Comparison of ENCODE assay signal across 8 cellular contexts in genomic region chr17:2029911-2030778, GRCh38. TPM values are rescaled to one million over a fixed set of nuclear protein-coding genes. Genes with fewer than 3 reads are reported as not detected.
A peak's percentile ranks its signal among the peaks of the same experiment; 100 is the strongest.
DNase-seq lines count a peak whose midpoint lies in the region; ATAC-seq and TF ChIP-seq lines count a peak whose summit lies in the region.

TSS of gene DPH1 (plus strand) at chr17:2030153. CDS start at chr17:2030170, 17 bp downstream.

- H3K36me3 Mint-ChIP-seq in T-helper 1 cell treated with Interleukin-12 subunit alpha and Interleukin-12 subunit beta and Interleukin-4 antibody, amounts not matched to agents 30 μg/mL and 1 μg/mL, for 36 hours (ENCODE audit: low read depth), result no peaks in the 10 kb centered on the region

- peaks cover 51% of the 10 kb centered on the region for H3K4me1 ChIP-seq in left ventricle myocardium inferior
- no peaks in the 10 kb centered on the region for H3K4me1 ChIP-seq in prostate gland (replicated peaks)
- peaks cover 5% of the 10 kb centered on the region for H3K4me1 ChIP-seq in urinary bladder (ENCODE audit: insufficient read depth)

- peak; percentile 69 for ATAC-seq in HG02623 (IDR thresholded peaks at IDR 0.05; ENCODE audit: unreplicated experiment)

- TF ChIP-seq POLR2A in prostate gland (IDR thresholded peaks at IDR 0.05), result peak; percentile 47

- no peaks in the 10 kb centered on the region for H3K9me3 Mint-ChIP-seq in T-helper 1 cell treated with Interleukin-12 subunit alpha and Interleukin-12 subunit beta and Interleukin-4 antibody, amounts not matched to agents 30 μg/mL and 1 μg/mL, for 36 hours

- H3K9me3 ChIP-seq in left ventricle myocardium inferior (replicated peaks), result no peaks in the 10 kb centered on the region
- no peaks in the 10 kb centered on the region for H3K9me3 ChIP-seq in prostate gland

- peaks cover 18% of the 10 kb centered on the region for H3K4me1 Mint-ChIP-seq in T-helper 1 cell treated with Interleukin-12 subunit alpha and Interleukin-12 subunit beta and Interleukin-4 antibody, amounts not matched to agents 30 μg/mL and 1 μg/mL, for 36 hours (ENCODE audit: low read depth)

- H3K27me3 ChIP-seq in GM06990 (replicated peaks; ENCODE audit: control insufficient read depth, insufficient read depth, low read length), result peaks cover 4% of the 10 kb centered on the region
- peaks cover 38% of the 10 kb centered on the region for H3K27me3 ChIP-seq in left ventricle myocardium inferior (ENCODE audit: low read depth)
- no peaks in the 10 kb centered on the region for H3K27me3 ChIP-seq in prostate gland (replicated peaks; ENCODE audit: insufficient read depth)

- H3K27me3 Mint-ChIP-seq in T-helper 1 cell treated with Interleukin-12 subunit alpha and Interleukin-12 subunit beta and Interleukin-4 antibody, amounts not matched to agents 30 μg/mL and 1 μg/mL, for 36 hours (ENCODE audit: low read depth), result peaks cover 38% of the 10 kb centered on the region

- H3K36me3 ChIP-seq in GM06990 (ENCODE audit: control insufficient read depth, insufficient read depth, low read length) (no peaks in the 10 kb centered on the region), left ventricle myocardium inferior (peaks cover 5% of the 10 kb centered on the region), prostate gland (peaks cover 0 to 9% of the 10 kb centered on the region in 2 donors), urinary bladder (ENCODE audit: insufficient read depth) (no peaks in the 10 kb centered on the region)

- peak within 1 kb of the TSS; percentile 69 for H3K27ac Mint-ChIP-seq in T-helper 1 cell treated with Interleukin-12 subunit alpha and Interleukin-12 subunit beta and Interleukin-4 antibody, amounts not matched to agents 30 μg/mL and 1 μg/mL, for 36 hours

- TF ChIP-seq CTCF in GM06990 (IDR thresholded peaks at IDR 0.05; ENCODE audit: insufficient read depth, low read length, poor library complexity, severe bottlenecking) (no peak), left ventricle myocardium inferior (IDR thresholded peaks at IDR 0.05; ENCODE audit: borderline replicate concordance) (no peak), prostate gland (IDR thresholded peaks at IDR 0.05) (peak in 2 of 4 experiments; percentile 26 to 34)

- H3K27ac ChIP-seq in left ventricle myocardium inferior (replicated peaks) (peak within 1 kb of the TSS; percentile 78), prostate gland (peak within 1 kb of the TSS; percentile 61 to 62), urinary bladder (ENCODE audit: low read depth) (no peak within 1 kb of the TSS)

- intact Hi-C loops in left ventricle myocardium inferior (cut with micrococcal nuclease) (loop anchor here (10.0 kb wide), 1 partner anchor 115 kb away; no protein-coding TSS in a partner anchor), prostate gland (cut with DNase I) (loop anchor here (5.0 kb wide), 1 partner anchor 308 kb away; the partner anchor contains the start of gene WDR81)

- DNase-seq in GM06990 (ENCODE audit: extremely low read depth, insufficient read length) (peak; percentile 84), NCI-H146 (lab: John Stamatoyannopoulos, UW) (peak; percentile 87), amniotic stem cell (lab: John Stamatoyannopoulos, UW) (peak; percentile 85), left ventricle myocardium inferior (peak; percentile 87), prostate gland (ENCODE audit: low spot score) (peak; percentile 86)

- H3K4me3 ChIP-seq in GM06990 (replicated peaks; ENCODE audit: low read depth, low read length) (peak within 1 kb of the TSS; percentile 96), left ventricle myocardium inferior (peak within 1 kb of the TSS; percentile 98), prostate gland (peak within 1 kb of the TSS; percentile 82 to 84), urinary bladder (ENCODE audit: low read depth, low read length) (peak within 1 kb of the TSS; percentile 72)

- H3K4me3 Mint-ChIP-seq in T-helper 1 cell treated with Interleukin-12 subunit alpha and Interleukin-12 subunit beta and Interleukin-4 antibody, amounts not matched to agents 30 μg/mL and 1 μg/mL, for 36 hours, result peak within 1 kb of the TSS; percentile 93

- WGBS in prostate gland, result 2% methylated on average over 55 of the region's 59 CpGs
- 1% methylated on average over 59 of the region's 59 CpGs for WGBS in urinary bladder

RNA-seq across cellular contexts. Expression of gene DPH1, which starts in this region (rescaled TPM):
- total RNA-seq in left ventricle myocardium inferior (29.1 TPM), prostate gland (10 to 100 TPM; 61.4 to 84.1 TPM), urinary bladder (17.4 TPM)
- 36.5 TPM for polyA plus RNA-seq in urinary bladder
